1 cellular context compared by ENCODE assay signal in genomic region chr10:110221721-110222261, GRCh38.
TF ChIP-seq lines count a peak whose summit lies in the region.

No MANE protein-coding gene starts in this region.

TF ChIP-seq in HepG2, 621 proteins besides CTCF, POLR2A, EP300 and RAD21 (continued from another document):
- TF ChIP-seq ATF2 (CRISPR knock-in tag; IDR thresholded peaks at IDR 0.05) (0 out of 2 replicates have a peak, but pooled peaks have one; percentile 18), ATF7 (IDR thresholded peaks at IDR 0.05) (peak; percentile 98), ATF7 (CRISPR knock-in tag; IDR thresholded peaks at IDR 0.05) (peak; percentile 81), SP140L (CRISPR knock-in tag; IDR thresholded peaks at IDR 0.05; ENCODE audit: borderline replicate concordance) (no peak), RFXAP (CRISPR knock-in tag; IDR thresholded peaks at IDR 0.05; ENCODE audit: borderline replicate concordance) (no peak), ZNF777 (CRISPR knock-in tag; IDR thresholded peaks at IDR 0.05) (no peak), MYNN (CRISPR knock-in tag; IDR thresholded peaks at IDR 0.05; ENCODE audit: low read depth) (no peak), MNT (IDR thresholded peaks at IDR 0.05) (no peak), SOX6 (IDR thresholded peaks at IDR 0.05) (no peak), SOX6 (CRISPR knock-in tag; IDR thresholded peaks at IDR 0.05) (0 out of 2 replicates have a peak, but pooled peaks have one; percentile 9)
